8 cellular contexts compared by ENCODE assay signal in the genomic region with DNA sequence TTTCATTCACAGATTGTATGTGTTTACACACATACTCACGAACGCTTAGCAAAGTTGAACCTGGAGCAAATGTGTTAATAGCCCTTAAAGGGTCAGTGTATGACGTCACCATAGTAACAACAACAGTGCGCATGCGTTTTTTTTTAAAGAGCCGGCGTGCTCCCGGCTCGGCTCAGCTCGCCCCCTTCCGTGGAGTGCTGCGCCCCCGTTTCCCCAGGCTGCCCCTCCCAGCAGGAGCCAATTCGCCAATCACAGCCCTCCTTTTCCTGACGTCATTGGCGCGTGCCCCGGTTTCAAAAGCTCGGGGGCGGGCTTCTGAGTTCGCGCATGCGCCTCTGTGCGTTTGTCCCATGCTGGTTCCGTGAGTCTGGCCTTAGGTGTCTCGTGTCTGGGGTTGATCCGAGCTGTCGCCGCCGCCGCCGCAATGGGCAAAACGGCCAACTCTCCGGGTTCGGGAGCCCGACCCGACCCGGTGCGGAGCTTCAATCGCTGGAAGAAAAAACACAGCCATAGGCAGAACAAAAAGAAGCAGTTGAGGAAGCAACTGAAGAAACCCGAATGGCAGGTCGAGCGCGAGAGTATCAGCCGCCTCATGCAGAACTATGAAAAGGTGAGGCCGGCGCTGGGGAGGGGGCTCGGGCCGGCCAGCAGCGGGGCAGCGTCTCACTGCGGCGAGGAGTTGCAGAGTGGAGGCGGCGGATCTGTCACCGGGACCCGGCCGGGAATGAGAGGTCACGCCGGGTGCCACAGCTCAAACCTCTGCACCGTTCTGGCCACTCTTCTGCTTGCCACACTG. TPM values are rescaled to one million over a fixed set of nuclear protein-coding genes. Genes with fewer than 3 reads are reported as not detected.
A peak's percentile ranks its signal among the peaks of the same experiment; 100 is the strongest.
DNase-seq lines count a peak whose midpoint lies in the region; ATAC-seq, FAIRE-seq and TF ChIP-seq lines count a peak whose summit lies in the region.

A gene (plus strand): TSS at position 340 of the 796 bp plus-strand sequence. CDS start 85 bp downstream, at position 425.

- TF ChIP-seq POLR2A in H54 (IDR thresholded peaks at IDR 0.05; ENCODE audit: low read depth, low read length) = peak; percentile 28; the same call in 1 of the 2 replicates
- peak; percentile 69 for TF ChIP-seq POLR2A in Raji (IDR thresholded peaks at IDR 0.05; ENCODE audit: insufficient read depth, low read depth, low read length)

- H3K4me3 Mint-ChIP-seq in natural killer cell treated with Interleukin-12 subunit alpha and Interleukin-12 subunit beta and Interleukin-15 and Interleukin-18, amount 100 ng/mL, for 72 hours = peak within 1 kb of the TSS; percentile 95

- H3K4me2 ChIP-seq in Loucy (ENCODE audit: low read depth, low read length, poor library complexity, severe bottlenecking) = peak within 1 kb of the TSS; percentile 92

- no peaks in the 10 kb centered on the region for H3K36me3 ChIP-seq in Loucy (ENCODE audit: insufficient read depth, low read length)

- peak; percentile 95 for FAIRE-seq in H54 (lab: Jason Lieb, UNC)

- peak within 1 kb of the TSS; percentile 91 to 98 for H3K27ac Mint-ChIP-seq in natural killer cell treated with Interleukin-12 subunit alpha and Interleukin-12 subunit beta and Interleukin-15 and Interleukin-18, amount 100 ng/mL, for 72 hours

- no peaks in the 10 kb centered on the region for H3K27me3 Mint-ChIP-seq in natural killer cell treated with Interleukin-12 subunit alpha and Interleukin-12 subunit beta and Interleukin-15 and Interleukin-18, amount 100 ng/mL, for 72 hours

- peak; percentile 99 for DNase-seq in ELF-1 (ENCODE audit: low read depth, low spot score)
- DNase-seq in H54 (ENCODE audit: insufficient read length, low spot score) = peak; percentile 68
- DNase-seq in activated T-helper 9 cell treated with anti-CD3 and anti-CD28 coated beads, Interleukin-2, amount 50 U/mL, for 16 hours (ENCODE audit: low read depth) = peak; percentile 97
- peak; percentile 99 for DNase-seq in fibroblast of pulmonary artery (ENCODE audit: low read depth)
- DNase-seq in natural killer cell treated with Interleukin-12 subunit alpha and Interleukin-12 subunit beta and Interleukin-15 and Interleukin-18, amount 100 ng/mL, for 72 hours (ENCODE audit: low spot score) = peak; percentile 98
- DNase-seq in stimulated activated naive CD8-positive, alpha-beta T cell treated with anti-CD3 and anti-CD28 coated beads, Interleukin-15, Interleukin-2, amounts not matched to agents 100 U/mL and 50 U/mL, for 24 hours = peak; percentile 96

- no peaks in the 10 kb centered on the region for H3K9me3 Mint-ChIP-seq in natural killer cell treated with Interleukin-12 subunit alpha and Interleukin-12 subunit beta and Interleukin-15 and Interleukin-18, amount 100 ng/mL, for 72 hours

- peak within 1 kb of the TSS; percentile 92 for H2AFZ ChIP-seq in Loucy (ENCODE audit: low read length)

- no peaks in the 10 kb centered on the region for H3K9me2 ChIP-seq in Loucy (replicated peaks; ENCODE audit: low read depth, low read length)

- peaks cover 13% of the 10 kb centered on the region for H4K20me1 ChIP-seq in Loucy (ENCODE audit: insufficient read depth, low read length, poor library complexity, severe bottlenecking)

- peaks cover 50% of the 10 kb centered on the region for H3K79me2 ChIP-seq in Loucy (ENCODE audit: insufficient read depth, low read length)

- H3K9me3 ChIP-seq in Loucy (ENCODE audit: insufficient read depth, low read depth, low read length) = no peaks in the 10 kb centered on the region

- peaks cover 26% of the 10 kb centered on the region for H3K4me1 ChIP-seq in Loucy (ENCODE audit: insufficient read depth, low read length, poor library complexity, severe bottlenecking)

- no peak for TF ChIP-seq CTCF in Loucy (conservative IDR thresholded peaks at IDR 0.05; ENCODE audit: low read length)
- peak; percentile 3 for TF ChIP-seq CTCF in fibroblast of pulmonary artery (IDR thresholded peaks at IDR 0.05; ENCODE audit: low read length, missing control alignments)

- H3F3A ChIP-seq in Loucy (ENCODE audit: low read depth) = no peaks in the 10 kb centered on the region

- peak within 1 kb of the TSS; percentile 77 for H3K9ac ChIP-seq in Loucy (ENCODE audit: low read depth, low read length, poor library complexity, severe bottlenecking)

- no peaks in the 10 kb centered on the region for H3K27me3 ChIP-seq in Loucy (ENCODE audit: insufficient read depth, low read length, poor library complexity, severe bottlenecking)

- peaks cover 32 to 46% of the 10 kb centered on the region in 2 donors for H3K4me1 Mint-ChIP-seq in natural killer cell treated with Interleukin-12 subunit alpha and Interleukin-12 subunit beta and Interleukin-15 and Interleukin-18, amount 100 ng/mL, for 72 hours (ENCODE audit: low read depth in 2 of 2)

- H3K4me3 ChIP-seq in Loucy (ENCODE audit: low read length, poor library complexity, severe bottlenecking) (peak within 1 kb of the TSS; percentile 79), fibroblast of pulmonary artery (replicated peaks; ENCODE audit: low read depth, low read length) (peak within 1 kb of the TSS; percentile 81)

- H3K36me3 Mint-ChIP-seq in natural killer cell treated with Interleukin-12 subunit alpha and Interleukin-12 subunit beta and Interleukin-15 and Interleukin-18, amount 100 ng/mL, for 72 hours = peaks cover 6% of the 10 kb centered on the region

- ATAC-seq in natural killer cell treated with Interleukin-12 subunit alpha and Interleukin-12 subunit beta and Interleukin-15 and Interleukin-18, amount 100 ng/mL, for 72 hours = peak; percentile 100
- ATAC-seq in stimulated activated naive CD8-positive, alpha-beta T cell treated with anti-CD3 and anti-CD28 coated beads, Interleukin-15, Interleukin-2, amounts not matched to agents 100 U/mL and 50 U/mL, for 24 hours = peak; percentile 98

RNA-seq across cellular contexts. Expression of the gene that starts here (rescaled TPM):
- 10 to 100 TPM; 39.2 to 84.1 TPM for total RNA-seq in natural killer cell treated with Interleukin-12 subunit alpha and Interleukin-12 subunit beta and Interleukin-15 and Interleukin-18, amount 100 ng/mL, for 72 hours

Comparison
In these comparisons a context has a peak if more than half of its experiments do, and no peak if none do; other contexts are left out.
1. Peak in every context shown above with its lines: DNase-seq, ATAC-seq and H3K4me3 ChIP-seq.